1 cellular context compared by ENCODE assay signal in genomic region chr17:43528988-43529814, GRCh38.
TF ChIP-seq lines count a peak whose summit lies in the region.

No MANE protein-coding gene starts in this region.

TF ChIP-seq in K562, 482 proteins besides CTCF, POLR2A, EP300 and RAD21:
- TF ChIP-seq POLR2G (IDR thresholded peaks at IDR 0.05; ENCODE audit: low read depth, low read length): peak; percentile 53
- no peak for TF ChIP-seq STAG1 (CRISPR knock-in tag; IDR thresholded peaks at IDR 0.05; ENCODE audit: borderline replicate concordance)
TF ChIP-seq in K562: peak in this region for 1.
